ENCODE assay signal across 17 cellular contexts in the genomic region with DNA sequence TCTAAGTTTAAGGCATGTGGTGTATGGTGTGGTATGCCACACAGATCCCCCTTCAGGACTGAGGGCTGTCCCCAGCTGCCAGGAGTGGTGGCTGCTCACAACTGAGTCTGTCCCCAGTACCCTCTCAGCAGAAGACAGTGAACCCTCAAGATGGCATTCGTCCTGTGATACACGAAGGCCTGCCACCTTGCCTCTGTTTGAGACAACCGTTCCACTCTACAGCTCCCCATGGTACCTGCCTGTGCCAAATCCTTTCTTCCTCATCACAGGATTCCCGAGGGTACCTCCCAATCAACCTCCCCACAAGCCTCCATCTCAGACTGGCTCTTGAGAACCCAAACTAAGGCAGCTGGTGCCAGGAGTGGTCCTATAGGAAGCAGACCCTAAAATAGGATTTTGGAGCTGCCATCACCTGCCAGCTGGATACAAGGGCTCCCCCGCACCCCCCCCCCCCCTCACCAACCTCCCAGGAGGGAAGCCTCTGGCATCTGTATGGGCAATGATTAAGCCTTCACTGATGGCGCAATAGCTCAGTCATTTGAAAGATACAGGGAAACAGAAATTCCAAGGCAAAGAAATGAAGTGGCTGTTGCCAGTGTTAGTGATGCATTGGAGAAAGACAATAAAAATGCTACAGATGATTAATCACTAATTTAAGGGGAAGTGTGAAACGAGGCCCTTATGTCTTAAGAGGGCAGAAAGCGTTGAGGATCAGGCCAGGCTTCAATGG.
DNase-seq lines count a peak whose midpoint lies in the region; ATAC-seq and TF ChIP-seq lines count a peak whose summit lies in the region.
"Had no signal": no experiment of that assay in that cellular context is flagged by ENCODE, and none has a peak within 500 bp of the region (broad histone marks: within the 10 kb centered on the region; RNA-seq: fewer than 3 reads in every experiment).

No MANE protein-coding gene starts in this region.

- H3K27me3 Mint-ChIP-seq in activated naive CD4-positive, alpha-beta T cell treated with anti-CD3 and anti-CD28 coated beads, Interleukin-2, amount 10 ng/mL, durations not matched to agents 7 days and 5 days = peaks cover 6% of the 10 kb centered on the region
- no peaks in the 10 kb centered on the region for H3K27me3 Mint-ChIP-seq in activated naive CD4-positive, alpha-beta T cell treated with anti-CD3 and anti-CD28 coated beads for 36 hours (ENCODE audit: low read depth)

- ATAC-seq in GM18870 (IDR thresholded peaks at IDR 0.05; ENCODE audit: unreplicated experiment) = no peak
- ATAC-seq: activated T-helper 17 cell treated with anti-CD3 and anti-CD28 coated beads, Interleukin-2, amount 50 U/mL, for 72 hours had no signal

- intact Hi-C loops in activated naive CD4-positive, alpha-beta T cell treated with anti-CD3 and anti-CD28 coated beads for 36 hours (cut with micrococcal nuclease) = no loop called here
- intact Hi-C loops in uterus (cut with DNase I; ENCODE audit: low total_unique reads) = no loop called here

- H3K4me1 ChIP-seq in uterus = no peaks in the 10 kb centered on the region
- H3K4me1 ChIP-seq in tibial nerve = peaks cover 0 to 5% (median 0%) of the 10 kb centered on the region in 4 donors
- H3K4me1 ChIP-seq: upper lobe of left lung had no signal

- TF ChIP-seq POLR2A in uterus (IDR thresholded peaks at IDR 0.05) (no peak), tibial nerve (IDR thresholded peaks at IDR 0.05) (no peak)

- H3K36me3 ChIP-seq in kidney epithelial cell (ENCODE audit: control insufficient read depth, insufficient read depth, low read length) (no peaks in the 10 kb centered on the region), uterus (no peaks in the 10 kb centered on the region), tibial nerve (no peaks in the 10 kb centered on the region)
- H3K36me3 ChIP-seq: ovary, upper lobe of left lung had no signal

- no peak for TF ChIP-seq EP300 in tibial nerve (IDR thresholded peaks at IDR 0.05)

- H3K36me3 Mint-ChIP-seq in activated naive CD4-positive, alpha-beta T cell treated with anti-CD3 and anti-CD28 coated beads, Interleukin-2, amount 10 ng/mL, durations not matched to agents 7 days and 5 days = no peaks in the 10 kb centered on the region
- H3K36me3 Mint-ChIP-seq in activated naive CD4-positive, alpha-beta T cell treated with anti-CD3 and anti-CD28 coated beads for 36 hours (ENCODE audit: low read depth) = no peaks in the 10 kb centered on the region

- H3K27ac ChIP-seq in uterus = no peak overlapping the region
- H3K27ac ChIP-seq in tibial nerve = no peak overlapping the region
- H3K27ac ChIP-seq: ovary, upper lobe of left lung had no signal

- CTCF ChIA-PET in activated naive CD4-positive, alpha-beta T cell treated with anti-CD3 and anti-CD28 coated beads, Interleukin-2, amount 10 ng/mL, durations not matched to agents 7 days and 5 days (lab: Charles Lee) = interaction anchor here (0.5 to 0.7 kb wide), 2 partner anchors 26 to 85 kb away, joined by 3 read pairs; no protein-coding TSS in a partner anchor
- CTCF ChIA-PET in activated naive CD4-positive, alpha-beta T cell treated with anti-CD3 and anti-CD28 coated beads for 36 hours (lab: Charles Lee) = interaction anchor here (0.7 kb wide), 1 partner anchor 375 kb away, joined by 3 read pairs; no protein-coding TSS in a partner anchor

- no peaks in the 10 kb centered on the region for H3K9me3 Mint-ChIP-seq in activated naive CD4-positive, alpha-beta T cell treated with anti-CD3 and anti-CD28 coated beads, Interleukin-2, amount 10 ng/mL, durations not matched to agents 7 days and 5 days
- no peaks in the 10 kb centered on the region for H3K9me3 Mint-ChIP-seq in activated naive CD4-positive, alpha-beta T cell treated with anti-CD3 and anti-CD28 coated beads for 36 hours
- H3K9me3 Mint-ChIP-seq: activated T-helper 17 cell treated with anti-CD3 and anti-CD28 coated beads, Interleukin-2, amount 50 U/mL, for 72 hours had no signal

- H3K27ac Mint-ChIP-seq in activated naive CD4-positive, alpha-beta T cell treated with anti-CD3 and anti-CD28 coated beads, Interleukin-2, amount 10 ng/mL, durations not matched to agents 7 days and 5 days = no peak overlapping the region
- H3K27ac Mint-ChIP-seq in activated naive CD4-positive, alpha-beta T cell treated with anti-CD3 and anti-CD28 coated beads for 36 hours = no peak overlapping the region
- H3K27ac Mint-ChIP-seq: activated T-helper 17 cell treated with anti-CD3 and anti-CD28 coated beads, Interleukin-2, amount 50 U/mL, for 72 hours had no signal

- H3K9me3 ChIP-seq in uterus (no peaks in the 10 kb centered on the region), tibial nerve (no peaks in the 10 kb centered on the region)
- H3K9me3 ChIP-seq: ovary, upper lobe of left lung had no signal

- peak; percentile 0 for DNase-seq in activated naive CD4-positive, alpha-beta T cell treated with anti-CD3 and anti-CD28 coated beads, Interleukin-2, amount 10 ng/mL, durations not matched to agents 7 days and 5 days
- DNase-seq in activated naive CD4-positive, alpha-beta T cell treated with anti-CD3 and anti-CD28 coated beads for 36 hours = no peak
- DNase-seq in astrocyte of the hippocampus (ENCODE audit: low read depth, low spot score) (peak; percentile 27), kidney epithelial cell (ENCODE audit: low read depth) (peak; percentile 49), uterus (peak; percentile 13), tibial nerve (ENCODE audit: low spot score in 2 of 2) (no peak), NCI-H2171 treated with DMSO at 0.1 percent for 48 hours (lab: John Stamatoyannopoulos, UW) (no peak)
- DNase-seq: caudate nucleus, DMS153, midbrain, NCI-H1417, NCI-H526 treated with DMSO at 0.1 percent for 48 hours, T-helper 9 cell had no signal

- H3K4me1 Mint-ChIP-seq in activated naive CD4-positive, alpha-beta T cell treated with anti-CD3 and anti-CD28 coated beads, Interleukin-2, amount 10 ng/mL, durations not matched to agents 7 days and 5 days = peaks cover 2% of the 10 kb centered on the region
- peaks cover 4% of the 10 kb centered on the region for H3K4me1 Mint-ChIP-seq in activated naive CD4-positive, alpha-beta T cell treated with anti-CD3 and anti-CD28 coated beads for 36 hours (ENCODE audit: low read depth)

- 72 to 77% methylated on average over 8 of the region's 8 CpGs for WGBS in tibial nerve, 2 donors

- TF ChIP-seq CTCF in kidney epithelial cell (IDR thresholded peaks at IDR 0.05; ENCODE audit: insufficient read depth, low read length, poor library complexity, severe bottlenecking) = no peak
- TF ChIP-seq CTCF in uterus (IDR thresholded peaks at IDR 0.05) = no peak
- no peak for TF ChIP-seq CTCF in tibial nerve (IDR thresholded peaks at IDR 0.05)

- H3K4me3 ChIP-seq in kidney epithelial cell (ENCODE audit: low read depth, low read length) (no peak overlapping the region), uterus (no peak overlapping the region), tibial nerve (no peak overlapping the region)
- H3K4me3 ChIP-seq: ovary, upper lobe of left lung had no signal

- no peak overlapping the region for H3K4me3 Mint-ChIP-seq in activated naive CD4-positive, alpha-beta T cell treated with anti-CD3 and anti-CD28 coated beads, Interleukin-2, amount 10 ng/mL, durations not matched to agents 7 days and 5 days
- no peak overlapping the region for H3K4me3 Mint-ChIP-seq in activated naive CD4-positive, alpha-beta T cell treated with anti-CD3 and anti-CD28 coated beads for 36 hours
- H3K4me3 Mint-ChIP-seq: activated T-helper 17 cell treated with anti-CD3 and anti-CD28 coated beads, Interleukin-2, amount 50 U/mL, for 72 hours had no signal

- no peaks in the 10 kb centered on the region for H3K27me3 ChIP-seq in kidney epithelial cell (ENCODE audit: control insufficient read depth, insufficient read depth, low read length)
- H3K27me3 ChIP-seq in uterus = no peaks in the 10 kb centered on the region
- no peaks in the 10 kb centered on the region for H3K27me3 ChIP-seq in tibial nerve
- H3K27me3 ChIP-seq: ovary, upper lobe of left lung had no signal

Comparison
In these comparisons a context has a peak if more than half of its experiments do, and no peak if none do; other contexts are left out.
1. DNase-seq: peak in activated naive CD4-positive, alpha-beta T cell treated with anti-CD3 and anti-CD28 coated beads, Interleukin-2, amount 10 ng/mL, durations not matched to agents 7 days and 5 days (single experiment), astrocyte of the hippocampus (single experiment), kidney epithelial cell (single experiment) and uterus (2 of 2); none in activated naive CD4-positive, alpha-beta T cell treated with anti-CD3 and anti-CD28 coated beads for 36 hours (single experiment), tibial nerve (0 of 2) and NCI-H2171 treated with DMSO at 0.1 percent for 48 hours (single experiment).